ENCODE assay signal across 8 cellular contexts in genomic region chr10:17643755-17644484, GRCh38. TPM values are rescaled to one million over a fixed set of nuclear protein-coding genes. Genes with fewer than 3 reads are reported as not detected.
A peak's percentile ranks its signal among the peaks of the same experiment; 100 is the strongest.
DNase-seq lines count a peak whose midpoint lies in the region; ATAC-seq lines count a peak whose summit lies in the region.

Gene STAM, plus strand, starts transcription at chr10:17644151. Its CDS starts 189 bp downstream, at chr10:17644340.

- DNase-seq in COLO829 (ENCODE audit: low spot score) (peak; percentile 78), HT-29 (ENCODE audit: low spot score) (peak; percentile 95), lung microvascular endothelial cell (ENCODE audit: low read depth in 2 of 2) (peak; percentile 92 to 96)
- peak; percentile 73 for DNase-seq in NK-92 treated with Interleukin-12 subunit alpha and Interleukin-12 subunit beta, amount 100 ng/mL, for 24 hours (lab: John Stamatoyannopoulos, UW)
- peak; percentile 98 for DNase-seq in activated CD8-positive, alpha-beta memory T cell treated with anti-CD3 and anti-CD28 coated beads for 24 hours
- peak; percentile 95 for DNase-seq in effector CD8-positive, alpha-beta T cell (lab: John Stamatoyannopoulos, UW)
- DNase-seq in stimulated activated CD4-positive, alpha-beta T cell treated with anti-CD3 and anti-CD28 coated beads, TNF-alpha, amount 100 ng/mL, for 48 hours (ENCODE audit: low read depth in 3 of 3): peak; percentile 84

- peak; percentile 89 for ATAC-seq in GM21360 (IDR thresholded peaks at IDR 0.05; ENCODE audit: unreplicated experiment)

RNA-seq across cellular contexts. Expression of gene STAM, which starts in this region (rescaled TPM):
- 10.7 and 21.5 TPM in 2 replicates for total RNA-seq in HT-29 (2014; rRNA removed; shearing (Covaris generic))
- 7.6 and 10.1 TPM in 2 replicates for total RNA-seq in lung microvascular endothelial cell

Comparison
In these comparisons a context has a peak if more than half of its experiments do, and no peak if none do; other contexts are left out.
1. Peak in every context shown above with its lines: DNase-seq and ATAC-seq.